Comparison of ENCODE assay signal across 14 cellular contexts in genomic region chr12:112420740-112421139, GRCh38. TPM values are rescaled to one million over a fixed set of nuclear protein-coding genes. Genes with fewer than 3 reads are reported as not detected.
DNase-seq lines count a peak whose midpoint lies in the region; TF ChIP-seq lines count a peak whose summit lies in the region.
"Had no signal": no experiment of that assay in that cellular context is flagged by ENCODE, and none has a peak within 500 bp of the region (broad histone marks: within the 10 kb centered on the region; RNA-seq: fewer than 3 reads in every experiment).

No MANE protein-coding gene starts in this region.

- peaks cover 62% of the 10 kb centered on the region for H4K20me1 ChIP-seq in smooth muscle cell (ENCODE audit: low read depth)

- TF ChIP-seq CTCF in glutamatergic neuron (IDR thresholded peaks at IDR 0.05; ENCODE audit: partially characterized antibody, unreplicated experiment) (no peak), smooth muscle cell (IDR thresholded peaks at IDR 0.05; ENCODE audit: borderline replicate concordance, insufficient read depth, poor library complexity, severe bottlenecking) (no peak)

- no peaks in the 10 kb centered on the region for H3F3A ChIP-seq in smooth muscle cell (ENCODE audit: low read depth)

- peaks cover 15% of the 10 kb centered on the region for H3K4me1 ChIP-seq in smooth muscle cell (ENCODE audit: low read depth)

- H3K9ac ChIP-seq in smooth muscle cell (ENCODE audit: low read depth) = peak overlapping the region; percentile 100

- DNase-seq in T-helper 1 cell = no peak
- peak; percentile 75 for DNase-seq in SK-MEL-5 (ENCODE audit: low read depth, low spot score)
- DNase-seq in glutamatergic neuron = no peak
- no peak for DNase-seq in smooth muscle cell (lab: John Stamatoyannopoulos, UW; ENCODE audit: unreplicated experiment)
- DNase-seq in activated gamma-delta T cell treated with Interleukin-2 at 50 U/mL for 16 hours = no peak
- DNase-seq in NCI-H187 (lab: John Stamatoyannopoulos, UW) = no peak
- no peak for DNase-seq in nucleus accumbens (lab: John Stamatoyannopoulos, UW)
- DNase-seq: 8988T; EL; NCI-H1694; stimulated activated CD4-positive, alpha-beta T cell treated with anti-CD3 and anti-CD28 coated beads, Interleukin-2, amount 100 ng/mL, for 48 hours had no signal

- peaks cover 76% of the 10 kb centered on the region for H3K79me2 ChIP-seq in smooth muscle cell (ENCODE audit: low read depth)

- no peak overlapping the region for H2AFZ ChIP-seq in smooth muscle cell (ENCODE audit: low read depth)

- H3K4me1 Mint-ChIP-seq in T-helper 1 cell treated with Interleukin-12 subunit alpha and Interleukin-12 subunit beta and Interleukin-4 antibody, amounts not matched to agents 30 μg/mL and 1 μg/mL, for 36 hours (ENCODE audit: low read depth) = peaks cover 30% of the 10 kb centered on the region
- peaks cover 2% of the 10 kb centered on the region for H3K4me1 Mint-ChIP-seq in glutamatergic neuron (ENCODE audit: low read depth, unreplicated experiment)

- H3K27ac Mint-ChIP-seq in T-helper 1 cell treated with Interleukin-12 subunit alpha and Interleukin-12 subunit beta and Interleukin-4 antibody, amounts not matched to agents 30 μg/mL and 1 μg/mL, for 36 hours = peak overlapping the region; percentile 28
- H3K27ac Mint-ChIP-seq in glutamatergic neuron (ENCODE audit: unreplicated experiment) = no peak overlapping the region

- H3K4me3 Mint-ChIP-seq in T-helper 1 cell treated with Interleukin-12 subunit alpha and Interleukin-12 subunit beta and Interleukin-4 antibody, amounts not matched to agents 30 μg/mL and 1 μg/mL, for 36 hours = peak overlapping the region; percentile 23
- H3K4me3 Mint-ChIP-seq in glutamatergic neuron (ENCODE audit: unreplicated experiment) = peak overlapping the region; percentile 25

- H3K36me3 ChIP-seq in smooth muscle cell (ENCODE audit: low read depth) = no peaks in the 10 kb centered on the region
- H3K36me3 ChIP-seq: ascending aorta, thoracic aorta had no signal

- H3K27me3 Mint-ChIP-seq in T-helper 1 cell treated with Interleukin-12 subunit alpha and Interleukin-12 subunit beta and Interleukin-4 antibody, amounts not matched to agents 30 μg/mL and 1 μg/mL, for 36 hours (ENCODE audit: low read depth) = no peaks in the 10 kb centered on the region
- H3K27me3 Mint-ChIP-seq in glutamatergic neuron (ENCODE audit: unreplicated experiment) = peaks cover 2% of the 10 kb centered on the region

- peak overlapping the region; percentile 79 for H3K4me3 ChIP-seq in smooth muscle cell

- no peaks in the 10 kb centered on the region for H3K9me3 Mint-ChIP-seq in T-helper 1 cell treated with Interleukin-12 subunit alpha and Interleukin-12 subunit beta and Interleukin-4 antibody, amounts not matched to agents 30 μg/mL and 1 μg/mL, for 36 hours
- H3K9me3 Mint-ChIP-seq in glutamatergic neuron (ENCODE audit: unreplicated experiment) = no peaks in the 10 kb centered on the region

- H3K9me3 ChIP-seq in smooth muscle cell (replicated peaks; ENCODE audit: low read depth) = no peaks in the 10 kb centered on the region
- H3K9me3 ChIP-seq: ascending aorta, thoracic aorta had no signal

- H3K27me3 ChIP-seq in smooth muscle cell (ENCODE audit: low read depth) = no peaks in the 10 kb centered on the region
- H3K27me3 ChIP-seq: ascending aorta had no signal

- 93% methylated on average over 3 of the region's 3 CpGs for WGBS in smooth muscle cell (ENCODE audit: low lambda C conversion rate)

- H3K4me2 ChIP-seq in smooth muscle cell = peak overlapping the region; percentile 94

- in situ Hi-C loops in SK-MEL-5 (cut with HindIII; ENCODE audit: low pct_unique_long_range_greater_than_20kb, low sequenced_read_pairs) = no loop called here

- H3K36me3 Mint-ChIP-seq in T-helper 1 cell treated with Interleukin-12 subunit alpha and Interleukin-12 subunit beta and Interleukin-4 antibody, amounts not matched to agents 30 μg/mL and 1 μg/mL, for 36 hours (ENCODE audit: low read depth) = peaks cover 6% of the 10 kb centered on the region
- H3K36me3 Mint-ChIP-seq in glutamatergic neuron (ENCODE audit: unreplicated experiment) = no peaks in the 10 kb centered on the region

- H3K27ac ChIP-seq in smooth muscle cell (ENCODE audit: low read depth) = no peak overlapping the region

RNA-seq across cellular contexts. Expression of gene PTPN11, which starts 2.0 kb away (rescaled TPM):
- total RNA-seq in SK-MEL-5 (2014; rRNA removed; shearing (Covaris generic)) = 78.2 and 82.2 TPM in 2 replicates
- polyA plus RNA-seq in SK-MEL-5 (2015; cell fraction: cytosol; rRNA removed) = 81.0 and 102 TPM in 2 replicates
- 30.7 and 31.1 TPM in 2 replicates for polyA plus RNA-seq in SK-MEL-5 (2015; cell fraction: nucleus; rRNA removed)
- 68.7 TPM for total RNA-seq in glutamatergic neuron (ENCODE audit: unreplicated experiment)
- total RNA-seq in smooth muscle cell = 73.7 and 77.2 TPM in 2 replicates
- 44.6 and 60.7 TPM in 2 replicates for polyA plus RNA-seq in smooth muscle cell

RNA-seq across cellular contexts. Expression of gene RPL6, which starts 11.3 kb away (rescaled TPM):
- 2,764 and 3,025 TPM in 2 replicates for total RNA-seq in SK-MEL-5 (2014; rRNA removed; shearing (Covaris generic))
- polyA plus RNA-seq in SK-MEL-5 (2015; cell fraction: cytosol; rRNA removed) = 1,613 and 1,701 TPM in 2 replicates
- 703 and 852 TPM in 2 replicates for polyA plus RNA-seq in SK-MEL-5 (2015; cell fraction: nucleus; rRNA removed)
- total RNA-seq in glutamatergic neuron (ENCODE audit: unreplicated experiment) (967 TPM), smooth muscle cell (1,517 and 1,797 TPM in 2 replicates)
- polyA plus RNA-seq in smooth muscle cell = 333 and 366 TPM in 2 replicates

RNA-seq across cellular contexts. Expression of gene HECTD4, which starts 38.5 kb away (rescaled TPM):
- 8.4 and 9.4 TPM in 2 replicates for total RNA-seq in SK-MEL-5 (2014; rRNA removed; shearing (Covaris generic))
- 18.5 and 18.9 TPM in 2 replicates for polyA plus RNA-seq in SK-MEL-5 (2015; cell fraction: cytosol; rRNA removed)
- 29.2 and 42.4 TPM in 2 replicates for polyA plus RNA-seq in SK-MEL-5 (2015; cell fraction: nucleus; rRNA removed)
- 261 TPM for total RNA-seq in glutamatergic neuron (ENCODE audit: unreplicated experiment)
- total RNA-seq in smooth muscle cell = 14.7 and 16.9 TPM in 2 replicates
- polyA plus RNA-seq in smooth muscle cell = 6.6 and 16.4 TPM in 2 replicates

Comparison
In these comparisons a context has a peak if more than half of its experiments do, and no peak if none do; other contexts are left out.
1. RNA of gene HECTD4, which starts 38.5 kb away (total RNA-seq): 261 TPM in glutamatergic neuron (single experiment); 14.7 to 16.9 TPM in smooth muscle cell and 8.4 to 9.4 TPM in SK-MEL-5; every median in the first group is over 10 times any median in the second.